23 cellular contexts compared by ENCODE assay signal in genomic region chr5:167534131-167534530, GRCh38.
"Had no signal": no experiment of that assay in that cellular context is flagged by ENCODE, and none has a peak within 500 bp of the region (broad histone marks: within the 10 kb centered on the region; RNA-seq: fewer than 3 reads in every experiment).

No MANE protein-coding gene starts in this region.

- H3K27ac ChIP-seq: RWPE1, SJCRH30 had no signal

- DNase-seq: IMR-90, Karpas-422, KG1, MG63, NCI-H1092, NCI-H1105 treated with DMSO at 0.1 percent for 48 hours, NCI-H1417 treated with DMSO at 0.1 percent for 48 hours, NCI-H146, NCI-H187, NCI-H2029, NCI-H2081 treated with DMSO at 0.1 percent for 48 hours, NCI-H2171, NCI-H226, NCI-H446, NCI-H510A, NCI-H524 treated with DMSO at 0.1 percent for 48 hours, NCI-H69, NCI-H774, SHP77, SJCRH30 had no signal

- H3K27me3 ChIP-seq: SJCRH30 had no signal

- H3K4me3 ChIP-seq: MG63, SJCRH30 had no signal

- H3K36me3 ChIP-seq: MG63, SJCRH30 had no signal

- ATAC-seq: HepG2, SK-N-SH treated with all-trans-retinoic acid at 6 μM for 48 hours had no signal

- H3K4me1 ChIP-seq: SJCRH30 had no signal

- H3K9me3 ChIP-seq: MG63, SJCRH30 had no signal
